11 cellular contexts compared by ENCODE assay signal in genomic region chr12:57738142-57738474, GRCh38. TPM values are rescaled to one million over a fixed set of nuclear protein-coding genes. Genes with fewer than 3 reads are reported as not detected.
A peak's percentile ranks its signal among the peaks of the same experiment; 100 is the strongest.
DNase-seq lines count a peak whose midpoint lies in the region; ATAC-seq, FAIRE-seq and TF ChIP-seq lines count a peak whose summit lies in the region.
"Had no signal": no experiment of that assay in that cellular context is flagged by ENCODE, and none has a peak within 500 bp of the region (broad histone marks: within the 10 kb centered on the region; RNA-seq: fewer than 3 reads in every experiment).

No MANE protein-coding gene starts in this region.

- H4K8ac ChIP-seq in H1 (ENCODE audit: extremely low read depth, insufficient read depth, low read length): no peak overlapping the region
- no peak overlapping the region for H4K8ac ChIP-seq in mesendoderm (ENCODE audit: low read depth, low read length)

- no peak overlapping the region for H3K23ac ChIP-seq in H1 (ENCODE audit: insufficient read length)
- no peak overlapping the region for H3K23ac ChIP-seq in mesendoderm (ENCODE audit: low read length)

- H3K56ac ChIP-seq in H1 (replicated peaks; ENCODE audit: insufficient read length, low read depth, low read length): no peak overlapping the region
- H3K56ac ChIP-seq in mesendoderm (ENCODE audit: low read length): no peak overlapping the region

- H3K18ac ChIP-seq in H1 (ENCODE audit: extremely low read depth, low read length) (no peak overlapping the region), mesendoderm (ENCODE audit: low read length) (no peak overlapping the region)

- H3K4me3 ChIP-seq in SK-N-SH (ENCODE audit: low read depth in 2 of 2, low read length in 1 of 2) (peak overlapping the region; percentile 63 to 68), H1 (ENCODE audit: extremely low read depth in 1 of 4, insufficient read depth in 2 of 4, low read depth in 3 of 4, low read length in 4 of 4) (peak overlapping the region; percentile 31 to 76 (median 43); a peak in 7 of 8 replicates), mesendoderm (ENCODE audit: low read length) (no peak overlapping the region), tibial nerve (peak overlapping the region; percentile 18 to 41 (median 26))

- H2BK15ac ChIP-seq in H1 (ENCODE audit: low read length) (no peak overlapping the region), mesendoderm (replicated peaks; ENCODE audit: low read depth) (no peak overlapping the region)

- H2AFZ ChIP-seq in SK-N-SH (ENCODE audit: low read depth) (peak overlapping the region; percentile 59; the same call in 1 of the 2 replicates), H1 (ENCODE audit: low read length) (no peak overlapping the region)

- H2AK5ac ChIP-seq in H1 (ENCODE audit: low read depth, low read length) (no peak overlapping the region), mesendoderm (ENCODE audit: low read length) (no peak overlapping the region)

- no peaks in the 10 kb centered on the region for H3K9me3 ChIP-seq in SK-N-SH
- H3K9me3 ChIP-seq in H1 (ENCODE audit: insufficient read depth in 2 of 2, low read depth in 1 of 2, low read length in 1 of 2): no peaks in the 10 kb centered on the region; a peak in 1 of 4 replicates
- no peaks in the 10 kb centered on the region for H3K9me3 ChIP-seq in tibial nerve

- H3K14ac ChIP-seq in H1 (ENCODE audit: insufficient read length): no peak overlapping the region

- POLR2A ChIA-PET in SK-N-SH (lab: Yijun Ruan, JAX): interaction anchor here (0.5 to 1.2 kb wide), 2 partner anchors 14 to 250 kb away, joined by 3 to 5 read pairs; partner anchors contain the start of gene CDK4
- POLR2A ChIA-PET in H1 (lab: Charles Lee; ENCODE audit: partially characterized antibody): interaction anchor here (1.0 to 5.2 kb wide), 7 partner anchors 13 to 215 kb away, joined by 3 to 59 read pairs (median 8); partner anchors contain the start of genes CDK4 and OS9

- no peak overlapping the region for H2BK20ac ChIP-seq in H1 (ENCODE audit: low read length)

- no peak overlapping the region for H4K5ac ChIP-seq in H1 (ENCODE audit: insufficient read length, low read depth, low read length)
- H4K5ac ChIP-seq in mesendoderm (ENCODE audit: low read length): no peak overlapping the region

- peak overlapping the region; percentile 55 for H3K9ac ChIP-seq in SK-N-SH
- no peak overlapping the region for H3K9ac ChIP-seq in H1 (replicated peaks in 1 of 4; ENCODE audit: extremely low read depth in 1 of 4, low read depth in 3 of 4, low read length in 3 of 4)
- no peak overlapping the region for H3K9ac ChIP-seq in mesendoderm (ENCODE audit: low read length)

- H4K20me1 ChIP-seq in SK-N-SH (ENCODE audit: insufficient read depth) (no peaks in the 10 kb centered on the region), H1 (replicated peaks in 1 of 2; ENCODE audit: control insufficient read depth in 1 of 2, insufficient read depth in 2 of 2, low read length in 2 of 2) (peaks cover 0 to 17% of the 10 kb centered on the region in 2 experiments)

- CTCF ChIA-PET in SK-N-SH (lab: Yijun Ruan, JAX) (interaction anchor here (0.8 to 7.1 kb wide), 11 partner anchors 12 to 156 kb away, joined by 3 to 133 read pairs (median 5); partner anchors contain the start of genes B4GALNT1, CDK4 and CYP27B1), H1 (lab: Charles Lee; ENCODE audit: partially characterized antibody) (interaction anchor here (1.3 to 11.2 kb wide), 7 partner anchors 15 to 155 kb away, joined by 3 to 149 read pairs (median 17); partner anchors contain the start of gene CYP27B1)

- H3K27ac ChIP-seq in SK-N-SH (ENCODE audit: low read depth in 2 of 2, low read length in 1 of 2): no peak overlapping the region; a peak in 1 of 4 replicates
- H3K27ac ChIP-seq in H1 (ENCODE audit: low read depth, low read length): no peak overlapping the region
- H3K27ac ChIP-seq in mesendoderm (ENCODE audit: low read depth, low read length): no peak overlapping the region
- H3K27ac ChIP-seq in tibial nerve: no peak overlapping the region

- H3K9me2 ChIP-seq in SK-N-SH: no peaks in the 10 kb centered on the region

- H3K79me2 ChIP-seq in SK-N-SH (ENCODE audit: insufficient read depth) (no peaks in the 10 kb centered on the region), H1 (ENCODE audit: control insufficient read depth in 1 of 2, insufficient read depth in 2 of 2, low read length in 2 of 2) (no peaks in the 10 kb centered on the region), mesendoderm (ENCODE audit: control insufficient read depth, insufficient read depth, low read length) (no peaks in the 10 kb centered on the region)

- TF ChIP-seq EP300 in SK-N-SH (IDR thresholded peaks at IDR 0.05; ENCODE audit: borderline replicate concordance in 1 of 2, low read depth in 1 of 2, low read length in 1 of 2) (no peak), H1 (IDR thresholded peaks at IDR 0.05; ENCODE audit: borderline replicate concordance in 1 of 2, low read depth in 2 of 2, low read length in 2 of 2) (no peak), tibial nerve (IDR thresholded peaks at IDR 0.05) (no peak)

- H3K27me3 ChIP-seq in SK-N-SH (ENCODE audit: insufficient read depth) (no peaks in the 10 kb centered on the region), H1 (replicated peaks in 1 of 4; ENCODE audit: control insufficient read depth in 3 of 4, extremely low read depth in 1 of 4, insufficient read depth in 3 of 4, low read length in 3 of 4) (peaks cover 50 to 87% (median 81%) of the 10 kb centered on the region in 4 experiments), mesendoderm (ENCODE audit: insufficient read depth, low read length, poor library complexity) (peaks cover 62% of the 10 kb centered on the region), tibial nerve (peaks cover 7 to 77% of the 10 kb centered on the region in 2 donors)

- H3K4me1 ChIP-seq in SK-N-SH (ENCODE audit: control insufficient read depth in 1 of 2, insufficient read depth in 2 of 2, low read depth in 1 of 2, low read length in 1 of 2): peaks cover 0 to 29% of the 10 kb centered on the region in 2 experiments; a peak in 2 of 4 replicates
- peaks cover 6 to 29% (median 12%) of the 10 kb centered on the region in 4 experiments; a peak in 6 of 7 replicates for H3K4me1 ChIP-seq in H1 (replicated peaks in 1 of 4; ENCODE audit: control insufficient read depth in 3 of 4, insufficient read depth in 4 of 4, low read length in 3 of 4)
- peaks cover 2% of the 10 kb centered on the region for H3K4me1 ChIP-seq in mesendoderm (ENCODE audit: control insufficient read depth, low read depth, low read length)
- H3K4me1 ChIP-seq in tibial nerve: peaks cover 0 to 47% (median 33%) of the 10 kb centered on the region in 4 donors

- TF ChIP-seq POLR2A in H1 (IDR thresholded peaks at IDR 0.05; ENCODE audit: control extremely low read depth in 1 of 2, low read depth in 2 of 2, low read length in 2 of 2) (no peak), tibial nerve (IDR thresholded peaks at IDR 0.05) (no peak)

- peaks cover 2% of the 10 kb centered on the region; the same call in 1 of the 2 replicates for H3K23me2 ChIP-seq in H1 (ENCODE audit: low read depth, low read length)

- H3K4me2 ChIP-seq in SK-N-SH: peak overlapping the region; percentile 87
- peak overlapping the region; percentile 79 to 93 for H3K4me2 ChIP-seq in H1 (ENCODE audit: insufficient read depth in 1 of 2, low read depth in 2 of 2, low read length in 2 of 2)
- peak overlapping the region; percentile 13 for H3K4me2 ChIP-seq in mesendoderm (ENCODE audit: low read length)

- TF ChIP-seq RAD21 in SK-N-SH (IDR thresholded peaks at IDR 0.05; ENCODE audit: low read length): no peak
- TF ChIP-seq RAD21 in H1 (IDR thresholded peaks at IDR 0.05 in 1 of 2, conservative IDR thresholded peaks at IDR 0.05 in 1 of 2; ENCODE audit: low read depth in 2 of 2, low read length in 2 of 2): no peak

- H3K79me1 ChIP-seq in H1 (ENCODE audit: low read depth, low read length): no peaks in the 10 kb centered on the region
- no peaks in the 10 kb centered on the region for H3K79me1 ChIP-seq in mesendoderm (ENCODE audit: low read length)

- WGBS in SK-N-SH (ENCODE audit: low lambda C conversion rate): 4% methylated on average over 5 of the region's 36 CpGs
- whole genome bisulfite sequencing in H1 (ENCODE audit: extremely low coverage in 1 of 2, insufficient coverage in 1 of 2, insufficient read length in 1 of 2, insufficient replicate concordance in 2 of 2, low coverage in 1 of 2, low lambda C conversion rate in 2 of 2, missing lambda C conversion rate in 1 of 2), 2 experiments: 3% methylated on average over 12 of the region's 36 CpGs; no CpG with 5 or more reads in 1 of the 2 experiments
- WGBS in mesendoderm (ENCODE audit: extremely low coverage, insufficient coverage, low lambda C conversion rate): no CpG with 5 or more reads among the region's 36 CpGs
- WGBS in tibial nerve, 2 donors: 0 to 20% methylated on average over 1 to 2 of the region's 36 CpGs

- FAIRE-seq in H1 (lab: Jason Lieb, UNC) (no peak), GM19239 (lab: Jason Lieb, UNC) (no peak)

- no peak overlapping the region for H2BK120ac ChIP-seq in H1 (replicated peaks; ENCODE audit: low read depth, low read length)
- no peak overlapping the region for H2BK120ac ChIP-seq in mesendoderm (ENCODE audit: low read depth, low read length)

- no peak; the same call in 1 of the 2 replicates for TF ChIP-seq CTCF in SK-N-SH (IDR thresholded peaks at IDR 0.05)
- TF ChIP-seq CTCF in H1 (IDR thresholded peaks at IDR 0.05; ENCODE audit: control extremely low read depth in 1 of 3, insufficient read depth in 1 of 3, low read depth in 1 of 3, low read length in 3 of 3): no peak
- TF ChIP-seq CTCF in tibial nerve (IDR thresholded peaks at IDR 0.05): no peak

- DNase-seq in SK-N-SH (no peak), H1 (ENCODE audit: low read depth in 1 of 2, low spot score in 2 of 2) (no peak), mesendoderm (no peak), tibial nerve (ENCODE audit: low spot score in 2 of 2) (no peak), H4 (ENCODE audit: low spot score) (no peak), GM19239 (ENCODE audit: insufficient read length, low spot score) (no peak)
- DNase-seq: 8988T, DMS79, T-helper 1 cell had no signal

- peaks cover 17% of the 10 kb centered on the region for H3F3A ChIP-seq in SK-N-SH (replicated peaks; ENCODE audit: insufficient read depth)

- no peak overlapping the region for H4K91ac ChIP-seq in H1 (replicated peaks; ENCODE audit: insufficient read length, low read length)

- no peak overlapping the region for H3K4ac ChIP-seq in H1 (replicated peaks; ENCODE audit: insufficient read length, low read depth, low read length)
- H3K4ac ChIP-seq in mesendoderm (ENCODE audit: low read depth, low read length): no peak overlapping the region

- no peak overlapping the region for H2BK12ac ChIP-seq in H1 (ENCODE audit: low read depth, low read length)

- no peak overlapping the region for H2BK5ac ChIP-seq in H1 (ENCODE audit: low read depth, low read length)
- H2BK5ac ChIP-seq in mesendoderm (ENCODE audit: low read length): no peak overlapping the region

- ATAC-seq in SK-N-SH treated with all-trans-retinoic acid at 6 μM for 48 hours (no peak), GM21390 (IDR thresholded peaks at IDR 0.05; ENCODE audit: unreplicated experiment) (no peak)

- peaks cover 0 to 2% of the 10 kb centered on the region in 2 experiments for H3K36me3 ChIP-seq in SK-N-SH (replicated peaks in 1 of 2; ENCODE audit: control insufficient read depth in 1 of 2, insufficient read depth in 2 of 2, low read length in 1 of 2)
- peaks cover 0 to 6% (median 0%) of the 10 kb centered on the region in 4 experiments; a peak in 1 of 8 replicates for H3K36me3 ChIP-seq in H1 (ENCODE audit: control insufficient read depth in 2 of 4, insufficient read depth in 4 of 4, low read length in 3 of 4)
- H3K36me3 ChIP-seq in mesendoderm (ENCODE audit: control insufficient read depth, insufficient read depth, low read length): no peaks in the 10 kb centered on the region
- H3K36me3 ChIP-seq in tibial nerve: no peaks in the 10 kb centered on the region

RNA-seq across cellular contexts. Expression of gene AGAP2, which starts 0.4 kb away (rescaled TPM):
- polyA plus RNA-seq in SK-N-SH (2012; rRNA removed) (3.9 and 5.2 TPM in 2 replicates), H1 (2011; rRNA removed) (1.5 and 1.8 TPM in 2 replicates)
- 1.7 and 2.9 TPM in 2 replicates for polyA plus RNA-seq in SK-N-SH (2012; cell fraction: cytosol; rRNA removed)
- polyA plus RNA-seq in SK-N-SH (2012; cell fraction: nucleus; rRNA removed): 19.2 and 24.6 TPM in 2 replicates
- 1.5 and 1.7 TPM in 2 replicates for total RNA-seq in H1 (2021; fragmentation: NEBNext Ultra II Directional; extraction: Animal tissue kit (Norgen Biotek cat#: 25700))
- 1.4 TPM for polyA plus RNA-seq in H1 (2011; cell fraction: cytosol; rRNA removed)
- 6.8 TPM for polyA plus RNA-seq in H1 (2011; cell fraction: nucleus; rRNA removed)
- 1.7 to 2.6 TPM (median 2.1 TPM) in 4 replicates for polyA plus RNA-seq in H1 (2012, experiment 1 of 2)
- 0.91 TPM for polyA plus RNA-seq in H1 (2012, experiment 2 of 2)
- polyA plus RNA-seq in H1 (2013, experiment 1 of 2): 1.0 TPM
- 1.3 TPM for polyA plus RNA-seq in H1 (2013, experiment 2 of 2)
- 0.63 and 0.98 TPM in 2 replicates for polyA minus RNA-seq in H1 (2011; rRNA and poly(A)+ RNA removed)
- polyA minus RNA-seq in H1 (2011; cell fraction: cytosol; rRNA and poly(A)+ RNA removed): 2.1 TPM
- polyA minus RNA-seq in H1 (2011; cell fraction: nucleus; rRNA and poly(A)+ RNA removed): 2.8 TPM
- polyA plus RNA-seq in mesendoderm (2013, experiment 1 of 2): 0.60 TPM
- 0.39 TPM for polyA plus RNA-seq in mesendoderm (2013, experiment 2 of 2)
- total RNA-seq in tibial nerve: 1 to 10 TPM; 1.1 to 5.7 (median 2.5) TPM
- total RNA-seq in H4 (2014; rRNA removed; shearing (Covaris generic)): 0.99 and 2.4 TPM in 2 replicates

RNA-seq across cellular contexts. Expression of gene TSPAN31, which starts 6.7 kb away (rescaled TPM):
- polyA plus RNA-seq in SK-N-SH (2012; rRNA removed): 36.8 and 42.8 TPM in 2 replicates
- 41.5 and 44.8 TPM in 2 replicates for polyA plus RNA-seq in SK-N-SH (2012; cell fraction: cytosol; rRNA removed)
- polyA plus RNA-seq in SK-N-SH (2012; cell fraction: nucleus; rRNA removed): 21.8 and 54.2 TPM in 2 replicates
- 15.2 and 15.8 TPM in 2 replicates for total RNA-seq in H1 (2021; fragmentation: NEBNext Ultra II Directional; extraction: Animal tissue kit (Norgen Biotek cat#: 25700))
- polyA plus RNA-seq in H1 (2011; rRNA removed): 23.3 and 31.4 TPM in 2 replicates
- polyA plus RNA-seq in H1 (2011; cell fraction: cytosol; rRNA removed): 22.7 TPM
- 12.1 TPM for polyA plus RNA-seq in H1 (2011; cell fraction: nucleus; rRNA removed)
- polyA plus RNA-seq in H1 (2012, experiment 1 of 2): 14.1 to 22.6 TPM (median 19.5 TPM) in 4 replicates
- polyA plus RNA-seq in H1 (2012, experiment 2 of 2): 20.3 TPM
- polyA plus RNA-seq in H1 (2013, experiment 1 of 2): 15.8 TPM
- polyA plus RNA-seq in H1 (2013, experiment 2 of 2): 17.6 TPM
- polyA minus RNA-seq in H1 (2011; rRNA and poly(A)+ RNA removed): 26.3 and 33.9 TPM in 2 replicates
- polyA minus RNA-seq in H1 (2011; cell fraction: cytosol; rRNA and poly(A)+ RNA removed): 11.2 TPM
- polyA minus RNA-seq in H1 (2011; cell fraction: nucleus; rRNA and poly(A)+ RNA removed): 15.2 TPM
- 5.8 TPM for polyA plus RNA-seq in mesendoderm (2013, experiment 1 of 2)
- 6.5 TPM for polyA plus RNA-seq in mesendoderm (2013, experiment 2 of 2)
- 100 to 1,000 TPM in 1 of 4 donors, 10 to 100 TPM in 3; 47.1 to 115 (median 80.1) TPM for total RNA-seq in tibial nerve
- total RNA-seq in H4 (2014; rRNA removed; shearing (Covaris generic)): 64.1 and 76.5 TPM in 2 replicates

RNA-seq across cellular contexts. Expression of gene CDK4, which starts 14.0 kb away (rescaled TPM):
- polyA plus RNA-seq in SK-N-SH (2012; rRNA removed): 324 and 395 TPM in 2 replicates
- 245 and 311 TPM in 2 replicates for polyA plus RNA-seq in SK-N-SH (2012; cell fraction: cytosol; rRNA removed)
- polyA plus RNA-seq in SK-N-SH (2012; cell fraction: nucleus; rRNA removed): 189 and 210 TPM in 2 replicates
- total RNA-seq in H1 (2021; fragmentation: NEBNext Ultra II Directional; extraction: Animal tissue kit (Norgen Biotek cat#: 25700)): 174 and 180 TPM in 2 replicates
- 311 and 368 TPM in 2 replicates for polyA plus RNA-seq in H1 (2011; rRNA removed)
- 368 TPM for polyA plus RNA-seq in H1 (2011; cell fraction: cytosol; rRNA removed)
- 288 TPM for polyA plus RNA-seq in H1 (2011; cell fraction: nucleus; rRNA removed)
- polyA plus RNA-seq in H1 (2012, experiment 1 of 2): 210 to 260 TPM (median 226 TPM) in 4 replicates
- 272 TPM for polyA plus RNA-seq in H1 (2012, experiment 2 of 2)
- polyA plus RNA-seq in H1 (2013, experiment 1 of 2): 111 TPM
- polyA plus RNA-seq in H1 (2013, experiment 2 of 2): 105 TPM
- 218 and 329 TPM in 2 replicates for polyA minus RNA-seq in H1 (2011; rRNA and poly(A)+ RNA removed)
- 110 TPM for polyA minus RNA-seq in H1 (2011; cell fraction: cytosol; rRNA and poly(A)+ RNA removed)
- polyA minus RNA-seq in H1 (2011; cell fraction: nucleus; rRNA and poly(A)+ RNA removed): 99.0 TPM
- polyA plus RNA-seq in mesendoderm (2013, experiment 1 of 2): 159 TPM
- polyA plus RNA-seq in mesendoderm (2013, experiment 2 of 2): 158 TPM
- total RNA-seq in tibial nerve: 100 to 1,000 TPM in 2 of 4 donors, 10 to 100 TPM in 2; 79.1 to 156 (median 99.0) TPM
- total RNA-seq in H4 (2014; rRNA removed; shearing (Covaris generic)): 298 and 323 TPM in 2 replicates

RNA-seq across cellular contexts. Expression of gene MARCHF9, which starts 16.8 kb away (rescaled TPM):
- polyA plus RNA-seq in SK-N-SH (2012; rRNA removed) (21.2 and 24.2 TPM in 2 replicates), H1 (2011; rRNA removed) (6.6 and 7.8 TPM in 2 replicates)
- 11.5 and 17.1 TPM in 2 replicates for polyA plus RNA-seq in SK-N-SH (2012; cell fraction: cytosol; rRNA removed)
- polyA plus RNA-seq in SK-N-SH (2012; cell fraction: nucleus; rRNA removed): 37.4 and 43.9 TPM in 2 replicates
- total RNA-seq in H1 (2021; fragmentation: NEBNext Ultra II Directional; extraction: Animal tissue kit (Norgen Biotek cat#: 25700)): 6.1 and 6.4 TPM in 2 replicates
- polyA plus RNA-seq in H1 (2011; cell fraction: cytosol; rRNA removed): 7.0 TPM
- polyA plus RNA-seq in H1 (2011; cell fraction: nucleus; rRNA removed): 13.3 TPM
- polyA plus RNA-seq in H1 (2012, experiment 1 of 2): 4.7 to 8.7 TPM (median 8.1 TPM) in 4 replicates
- polyA plus RNA-seq in H1 (2012, experiment 2 of 2): 8.9 TPM
- 4.9 TPM for polyA plus RNA-seq in H1 (2013, experiment 1 of 2)
- polyA plus RNA-seq in H1 (2013, experiment 2 of 2): 4.5 TPM
- 5.9 and 6.2 TPM in 2 replicates for polyA minus RNA-seq in H1 (2011; rRNA and poly(A)+ RNA removed)
- polyA minus RNA-seq in H1 (2011; cell fraction: cytosol; rRNA and poly(A)+ RNA removed): 3.5 TPM
- 4.1 TPM for polyA minus RNA-seq in H1 (2011; cell fraction: nucleus; rRNA and poly(A)+ RNA removed)
- polyA plus RNA-seq in mesendoderm (2013, experiment 1 of 2): 1.1 TPM
- polyA plus RNA-seq in mesendoderm (2013, experiment 2 of 2): 1.2 TPM
- total RNA-seq in tibial nerve: 10 to 100 TPM in 2 of 4 donors, 1 to 10 TPM in 2; 4.2 to 19.8 (median 10.4) TPM
- total RNA-seq in H4 (2014; rRNA removed; shearing (Covaris generic)): 5.5 and 7.3 TPM in 2 replicates

RNA-seq across cellular contexts. Expression of gene CYP27B1, which starts 28.8 kb away (rescaled TPM):
- 1.7 and 2.3 TPM in 2 replicates for polyA plus RNA-seq in SK-N-SH (2012; rRNA removed)
- 0.41 and 0.59 TPM in 2 replicates for polyA plus RNA-seq in SK-N-SH (2012; cell fraction: cytosol; rRNA removed)
- 19.4 TPM in 2 replicates for polyA plus RNA-seq in SK-N-SH (2012; cell fraction: nucleus; rRNA removed)
- 2.3 and 3.3 TPM in 2 replicates for total RNA-seq in H1 (2021; fragmentation: NEBNext Ultra II Directional; extraction: Animal tissue kit (Norgen Biotek cat#: 25700))
- polyA plus RNA-seq in H1 (2011; rRNA removed): 2.6 and 2.9 TPM in 2 replicates
- polyA plus RNA-seq in H1 (2011; cell fraction: cytosol; rRNA removed): 2.5 TPM
- polyA plus RNA-seq in H1 (2011; cell fraction: nucleus; rRNA removed): 6.3 TPM
- polyA plus RNA-seq in H1 (2012, experiment 1 of 2): 1.9 to 2.5 TPM (median 2.3 TPM) in 4 replicates
- 1.9 TPM for polyA plus RNA-seq in H1 (2012, experiment 2 of 2)
- polyA plus RNA-seq in H1 (2013, experiment 1 of 2): 1.4 TPM
- polyA plus RNA-seq in H1 (2013, experiment 2 of 2): 1.2 TPM
- 2.0 and 2.1 TPM in 2 replicates for polyA minus RNA-seq in H1 (2011; rRNA and poly(A)+ RNA removed)
- polyA minus RNA-seq in H1 (2011; cell fraction: cytosol; rRNA and poly(A)+ RNA removed): 4.8 TPM
- 4.4 TPM for polyA minus RNA-seq in H1 (2011; cell fraction: nucleus; rRNA and poly(A)+ RNA removed)
- 1.3 TPM for polyA plus RNA-seq in mesendoderm (2013, experiment 1 of 2)
- 1.2 TPM for polyA plus RNA-seq in mesendoderm (2013, experiment 2 of 2)
- total RNA-seq in tibial nerve: 1 to 10 TPM in 1 of 4 donors, not detected in 3; 3.0 TPM
- total RNA-seq in H4 (2014; rRNA removed; shearing (Covaris generic)): 0.48 TPM in 1 of 2 replicates, not detected in the other

Comparison
In these comparisons a context has a peak if more than half of its experiments do, and no peak if none do; other contexts are left out.
1. H3K4me2 ChIP-seq: peak in every context shown above with its lines; median percentile 87 in SK-N-SH; 86 in H1; 13 in mesendoderm.